8 cellular contexts compared by ENCODE assay signal in the genomic region with DNA sequence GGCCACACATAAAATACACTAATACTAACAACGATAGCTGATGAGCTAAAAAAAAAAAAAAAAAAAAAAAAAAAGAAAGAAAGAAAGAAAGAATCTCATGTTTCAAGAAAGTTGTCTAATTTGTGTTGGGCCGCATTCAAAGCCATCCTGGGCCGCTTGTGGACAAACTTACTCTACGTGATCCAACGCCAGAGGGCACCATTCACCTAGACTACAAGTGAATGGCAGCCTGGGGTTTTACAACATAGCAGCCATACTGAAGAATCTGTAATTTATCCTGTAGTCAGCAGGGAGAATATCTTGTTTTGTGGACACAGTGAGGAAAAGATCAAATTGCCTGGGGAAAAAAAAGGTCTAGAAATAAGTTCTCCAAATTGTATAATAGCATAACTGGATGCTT. TPM values are rescaled to one million over a fixed set of nuclear protein-coding genes. Genes with fewer than 3 reads are reported as not detected.
DNase-seq lines count a peak whose midpoint lies in the region; ATAC-seq, FAIRE-seq and TF ChIP-seq lines count a peak whose summit lies in the region.

No MANE protein-coding gene starts in this region.

- in situ Hi-C loops in HepG2 (cut with HindIII; ENCODE audit: extremely low pct_ligation_motif_present, low pct_unique_long_range_greater_than_20kb) = loop anchor here (5.0 kb wide), 1 partner anchor 68 kb away; no protein-coding TSS in a partner anchor

- H4K20me1 ChIP-seq in HepG2 (ENCODE audit: insufficient read depth, low read length) = no peaks in the 10 kb centered on the region

- ATAC-seq in HepG2 (peak; percentile 98), HG02973 (IDR thresholded peaks at IDR 0.05; ENCODE audit: unreplicated experiment) (no peak)

- no peaks in the 10 kb centered on the region for H3K27me3 ChIP-seq in HepG2 (ENCODE audit: control insufficient read depth in 1 of 2, insufficient read depth in 2 of 2, low read length in 2 of 2)

- H3K9me3 ChIP-seq in HepG2 (ENCODE audit: low read length) = no peaks in the 10 kb centered on the region

- TF ChIP-seq CTCF in GM12873 (IDR thresholded peaks at IDR 0.05; ENCODE audit: insufficient read depth, low read depth, low read length, missing control alignments) = peak; percentile 62
- peak; percentile 69 for TF ChIP-seq CTCF in LNCAP (IDR thresholded peaks at IDR 0.05)
- TF ChIP-seq CTCF in cardiac fibroblast (IDR thresholded peaks at IDR 0.05; ENCODE audit: low read depth, low read length) = peak; percentile 52
- peak; percentile 85 for TF ChIP-seq CTCF in HepG2 (CRISPR knock-in tag; IDR thresholded peaks at IDR 0.05)

- H3K27ac ChIP-seq in HepG2 (ENCODE audit: extremely low read length, insufficient read depth, low read length) = no peak overlapping the region

- no peak overlapping the region for H2AFZ ChIP-seq in HepG2 (ENCODE audit: low read length)

- FAIRE-seq in HepG2 (lab: Jason Lieb, UNC) = no peak

- CTCF ChIA-PET in HepG2 (lab: Yijun Ruan, JAX; ENCODE audit: low intra/inter-chr PET ratio, low total read pairs) = interaction anchor here (2.6 kb wide), 1 partner anchor 68 kb away, joined by 27 read pairs; no protein-coding TSS in a partner anchor

- H3K4me3 ChIP-seq in cardiac fibroblast (replicated peaks in 1 of 2; ENCODE audit: low read depth in 2 of 2, low read length in 2 of 2) (no peak overlapping the region), HepG2 (replicated peaks in 1 of 3; ENCODE audit: insufficient read depth in 1 of 3, low read depth in 2 of 3, low read length in 3 of 3) (no peak overlapping the region)

- DNase-seq in A172 (ENCODE audit: low spot score) (peak; percentile 16), T-helper 9 cell (peak; percentile 7), cardiac fibroblast (ENCODE audit: low read depth in 2 of 2) (peak; percentile 80 to 88), HepG2 (ENCODE audit: low spot score) (peak; percentile 65)
- DNase-seq in stimulated activated CD8-positive, alpha-beta memory T cell treated with anti-CD3 and anti-CD28 coated beads, Interleukin-4, amount 100 ng/mL, for 48 hours = peak; percentile 62

- TF ChIP-seq RAD21 in HepG2 (CRISPR knock-in tag; IDR thresholded peaks at IDR 0.05) = peak; percentile 61; the same call in 1 of the 2 replicates

- intact Hi-C loops in HepG2 (cut with micrococcal nuclease; ENCODE audit: unreplicated experiment) = loop anchor here (1.0 kb wide), 1 partner anchor 68 kb away; no protein-coding TSS in a partner anchor

- no peaks in the 10 kb centered on the region for H3K79me2 ChIP-seq in HepG2 (ENCODE audit: insufficient read depth, low read length)

- TF ChIP-seq EP300 in HepG2 (IDR thresholded peaks at IDR 0.05; ENCODE audit: low read depth in 2 of 2, low read length in 2 of 2) (no peak), HepG2 (CRISPR knock-in tag; IDR thresholded peaks at IDR 0.05; ENCODE audit: borderline replicate concordance) (no peak)

- POLR2A ChIA-PET in HepG2 (lab: Yijun Ruan, JAX) = no interaction called here

- TF ChIP-seq POLR2A in HepG2 (IDR thresholded peaks at IDR 0.05; ENCODE audit: insufficient read depth in 1 of 2, low read depth in 2 of 2, low read length in 2 of 2) = no peak

- H3K4me1 ChIP-seq in HepG2 (ENCODE audit: insufficient read depth, low read length) = peaks cover 9% of the 10 kb centered on the region

- no peak overlapping the region for H3K4me2 ChIP-seq in HepG2 (ENCODE audit: low read depth, low read length)

- no peaks in the 10 kb centered on the region for H3K36me3 ChIP-seq in HepG2 (replicated peaks in 1 of 2; ENCODE audit: control insufficient read depth in 1 of 2, insufficient read depth in 2 of 2, low read length in 2 of 2)

- no TSS peak for BruUV-seq in HepG2 (replicated peaks; lab: Mats Ljungman, UMichigan)

- H3K9ac ChIP-seq in HepG2 (ENCODE audit: insufficient read depth, low read depth, low read length) = no peak overlapping the region

- WGBS in HepG2 (ENCODE audit: low lambda C conversion rate) = 19% methylated on average over 5 of the region's 5 CpGs

TF ChIP-seq in HepG2, 621 proteins besides CTCF, POLR2A, EP300 and RAD21 (continues in another document):
- TF ChIP-seq ZNF83 (CRISPR knock-in tag; IDR thresholded peaks at IDR 0.05; ENCODE audit: borderline replicate concordance) (no peak), ZNF180 (CRISPR knock-in tag; IDR thresholded peaks at IDR 0.05; ENCODE audit: borderline replicate concordance, low read depth) (no peak), YY1 (IDR thresholded peaks at IDR 0.05; ENCODE audit: insufficient read depth, insufficient replicate concordance, low read depth, low read length) (peak; percentile 37), TOPORS (CRISPR knock-in tag; IDR thresholded peaks at IDR 0.05) (no peak), POLR2AphosphoS2 (IDR thresholded peaks at IDR 0.05; ENCODE audit: low read depth, low read length) (no peak), ZNF777 (CRISPR knock-in tag; IDR thresholded peaks at IDR 0.05) (no peak), ETV5 (CRISPR knock-in tag; IDR thresholded peaks at IDR 0.05; ENCODE audit: borderline replicate concordance) (no peak), ZC3H4 (CRISPR knock-in tag; IDR thresholded peaks at IDR 0.05; ENCODE audit: borderline replicate concordance) (no peak), PITX1 (CRISPR knock-in tag; IDR thresholded peaks at IDR 0.05) (no peak), AHR (CRISPR knock-in tag; IDR thresholded peaks at IDR 0.05) (no peak), STAG1 (CRISPR knock-in tag; IDR thresholded peaks at IDR 0.05) (peak; percentile 87), RORA (CRISPR knock-in tag; IDR thresholded peaks at IDR 0.05) (no peak), ZNF124 (CRISPR knock-in tag; IDR thresholded peaks at IDR 0.05) (no peak), ZNF34 (CRISPR knock-in tag; IDR thresholded peaks at IDR 0.05; ENCODE audit: borderline replicate concordance) (no peak), MYNN (CRISPR knock-in tag; IDR thresholded peaks at IDR 0.05; ENCODE audit: low read depth) (no peak), ARNTL (CRISPR knock-in tag; IDR thresholded peaks at IDR 0.05) (no peak), SETDB1 (CRISPR knock-in tag; IDR thresholded peaks at IDR 0.05; ENCODE audit: borderline replicate concordance) (no peak)
- TF ChIP-seq, protein P1, sequence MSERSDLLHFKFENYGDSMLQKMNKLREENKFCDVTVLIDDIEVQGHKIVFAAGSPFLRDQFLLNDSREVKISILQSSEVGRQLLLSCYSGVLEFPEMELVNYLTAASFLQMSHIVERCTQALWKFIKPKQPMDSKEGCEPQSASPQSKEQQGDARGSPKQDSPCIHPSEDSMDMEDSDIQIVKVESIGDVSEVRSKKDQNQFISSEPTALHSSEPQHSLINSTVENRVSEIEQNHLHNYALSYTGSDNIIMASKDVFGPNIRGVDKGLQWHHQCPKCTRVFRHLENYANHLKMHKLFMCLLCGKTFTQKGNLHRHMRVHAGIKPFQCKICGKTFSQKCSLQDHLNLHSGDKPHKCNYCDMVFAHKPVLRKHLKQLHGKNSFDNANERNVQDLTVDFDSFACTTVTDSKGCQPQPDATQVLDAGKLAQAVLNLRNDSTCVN (CRISPR knock-in tag; IDR thresholded peaks at IDR 0.05; ENCODE audit: borderline replicate concordance) = no peak
- TF ChIP-seq, protein P2, sequence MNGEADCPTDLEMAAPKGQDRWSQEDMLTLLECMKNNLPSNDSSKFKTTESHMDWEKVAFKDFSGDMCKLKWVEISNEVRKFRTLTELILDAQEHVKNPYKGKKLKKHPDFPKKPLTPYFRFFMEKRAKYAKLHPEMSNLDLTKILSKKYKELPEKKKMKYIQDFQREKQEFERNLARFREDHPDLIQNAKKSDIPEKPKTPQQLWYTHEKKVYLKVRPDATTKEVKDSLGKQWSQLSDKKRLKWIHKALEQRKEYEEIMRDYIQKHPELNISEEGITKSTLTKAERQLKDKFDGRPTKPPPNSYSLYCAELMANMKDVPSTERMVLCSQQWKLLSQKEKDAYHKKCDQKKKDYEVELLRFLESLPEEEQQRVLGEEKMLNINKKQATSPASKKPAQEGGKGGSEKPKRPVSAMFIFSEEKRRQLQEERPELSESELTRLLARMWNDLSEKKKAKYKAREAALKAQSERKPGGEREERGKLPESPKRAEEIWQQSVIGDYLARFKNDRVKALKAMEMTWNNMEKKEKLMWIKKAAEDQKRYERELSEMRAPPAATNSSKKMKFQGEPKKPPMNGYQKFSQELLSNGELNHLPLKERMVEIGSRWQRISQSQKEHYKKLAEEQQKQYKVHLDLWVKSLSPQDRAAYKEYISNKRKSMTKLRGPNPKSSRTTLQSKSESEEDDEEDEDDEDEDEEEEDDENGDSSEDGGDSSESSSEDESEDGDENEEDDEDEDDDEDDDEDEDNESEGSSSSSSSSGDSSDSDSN (CRISPR knock-in tag; IDR thresholded peaks at IDR 0.05) = no peak

RNA-seq across cellular contexts. Expression of gene CYP2J2, which starts 47.0 kb away (rescaled TPM):
- total RNA-seq in A172 (2014; rRNA removed; shearing (Covaris generic)) = 0.24 TPM in 1 of 2 replicates, not detected in the other
- total RNA-seq in HepG2 (2016; rRNA removed; fragmentation: Illumina TruSeq; extraction: Trizol) = 1.1 and 2.1 TPM in 2 replicates
- 0.61 and 0.62 TPM in 2 replicates for total RNA-seq in HepG2 (2016; cell fraction: cytosol; rRNA removed; fragmentation: Illumina TruSeq; extraction: Trizol; ENCODE audit: low read depth)
- total RNA-seq in HepG2 (2016; cell fraction: insoluble cytoplasmic fraction; rRNA removed; fragmentation: Illumina TruSeq; extraction: Trizol) = 0.95 and 2.7 TPM in 2 replicates
- 1.0 and 1.1 TPM in 2 replicates for total RNA-seq in HepG2 (2016; cell fraction: membrane; rRNA removed; fragmentation: Illumina TruSeq; extraction: Trizol)
- 1.5 and 2.3 TPM in 2 replicates for total RNA-seq in HepG2 (2016; cell fraction: nucleus; rRNA removed; fragmentation: Illumina TruSeq; extraction: Trizol)
- polyA plus RNA-seq in HepG2 (2011; rRNA removed) = 5.9 and 6.6 TPM in 2 replicates
- 3.7 and 5.4 TPM in 2 replicates for polyA plus RNA-seq in HepG2 (2011; cell fraction: cytosol; rRNA removed)
- polyA plus RNA-seq in HepG2 (2011; cell fraction: nucleus; rRNA removed) = 8.0 and 9.4 TPM in 2 replicates
- 12.5 and 20.6 TPM in 2 replicates for polyA plus RNA-seq in HepG2 (2012)
- 0.35 and 0.44 TPM in 2 replicates for polyA plus RNA-seq in HepG2 (2016; cell fraction: cytosol; fragmentation: Illumina TruSeq; extraction: Trizol; ENCODE audit: low read depth)
- 0.82 and 1.5 TPM in 2 replicates for polyA plus RNA-seq in HepG2 (2016; cell fraction: insoluble cytoplasmic fraction; fragmentation: Illumina TruSeq; extraction: Trizol; ENCODE audit: low read depth)
- polyA plus RNA-seq in HepG2 (2016; cell fraction: membrane; fragmentation: Illumina TruSeq; extraction: Trizol; ENCODE audit: low read depth) = 0.45 and 0.58 TPM in 2 replicates
- polyA plus RNA-seq in HepG2 (2016; cell fraction: nucleus; fragmentation: Illumina TruSeq; extraction: Trizol; ENCODE audit: insufficient read depth, low read depth) = 4.2 and 6.0 TPM in 2 replicates
- polyA minus RNA-seq in HepG2 (2011; rRNA and poly(A)+ RNA removed; ENCODE audit: low replicate concordance) = 4.8 TPM in 1 of 2 replicates, not detected in the other
- polyA minus RNA-seq in HepG2 (2011; cell fraction: cytosol; rRNA and poly(A)+ RNA removed) = 5.1 and 5.3 TPM in 2 replicates
- polyA minus RNA-seq in HepG2 (2011; cell fraction: nucleus; rRNA and poly(A)+ RNA removed) = 7.1 and 10.3 TPM in 2 replicates

Comparison
In these comparisons a context has a peak if more than half of its experiments do, and no peak if none do; other contexts are left out.
1. DNase-seq: peak in every context shown above with its lines; median percentile 84 in cardiac fibroblast; 65 in HepG2; 62 in stimulated activated CD8-positive, alpha-beta memory T cell treated with anti-CD3 and anti-CD28 coated beads, Interleukin-4, amount 100 ng/mL, for 48 hours; 16 in A172; 7 in T-helper 9 cell.